21 cellular contexts compared by ENCODE assay signal in genomic region chrX:40773188-40773587, GRCh38.
"Had no signal": no experiment of that assay in that cellular context is flagged by ENCODE, and none has a peak within 500 bp of the region (broad histone marks: within the 10 kb centered on the region; RNA-seq: fewer than 3 reads in every experiment).

No MANE protein-coding gene starts in this region.

- H3K36me3 Mint-ChIP-seq: naive B cell, T-cell had no signal

- H3K4me3 ChIP-seq: colonic mucosa, left ventricle myocardium inferior, mucosa of descending colon had no signal

- H3K27me3 Mint-ChIP-seq: activated CD4-positive, alpha-beta memory T cell treated with anti-CD3 and anti-CD28 coated beads, Interleukin-2, amount 10 ng/mL, durations not matched to agents 7 days and 5 days; progenitor cell of endocrine pancreas; stimulated activated naive CD8-positive, alpha-beta T cell treated with anti-CD3 and anti-CD28 coated beads, Interleukin-15, Interleukin-2, amounts not matched to agents 100 ng/mL and 50 ng/mL, for 24 hours had no signal

- DNase-seq: activated CD4-positive, alpha-beta memory T cell treated with anti-CD3 and anti-CD28 coated beads, Interleukin-2, amount 10 ng/mL, durations not matched to agents 7 days and 5 days; activated CD4-positive, alpha-beta T cell treated with anti-CD3 and anti-CD28 coated beads for 48 hours; activated CD4-positive, CD25-positive, alpha-beta regulatory T cell; activated naive CD4-positive, alpha-beta T cell treated with anti-CD3 and anti-CD28 coated beads for 36 hours; activated T-cell treated with anti-CD3 and anti-CD28 coated beads, Interleukin-2, amount 50 U/mL, for 24 hours; central memory CD4-positive, alpha-beta T cell; colonic mucosa; endodermal cell; erythroblast; head of caudate nucleus; left ventricle myocardium inferior; mucosa of descending colon; naive B cell; T-cell; T-helper 9 cell had no signal

- H3K9me3 Mint-ChIP-seq: activated CD4-positive, alpha-beta memory T cell treated with anti-CD3 and anti-CD28 coated beads, Interleukin-2, amount 10 ng/mL, durations not matched to agents 7 days and 5 days; activated naive CD4-positive, alpha-beta T cell treated with anti-CD3 and anti-CD28 coated beads for 36 hours; activated T-cell treated with anti-CD3 and anti-CD28 coated beads, Interleukin-2, amount 50 U/mL, for 24 hours; activated T-helper 2 cell treated with anti-CD3 and anti-CD28 coated beads, Interferon-gamma antibody, Interleukin-2, Interleukin-4, amounts not matched to agents 10 μg/mL and 5 μg/mL and 100 μg/mL, durations not matched to agents 14 hours and 24 hours and 36 hours; naive B cell; stimulated activated naive CD8-positive, alpha-beta T cell treated with anti-CD3 and anti-CD28 coated beads, Interleukin-15, Interleukin-2, amounts not matched to agents 100 ng/mL and 50 ng/mL, for 24 hours; T-cell had no signal

- FAIRE-seq: frontal cortex had no signal

- H3K27ac ChIP-seq: colonic mucosa, left ventricle myocardium inferior had no signal

- H3K4me1 ChIP-seq: colonic mucosa, left ventricle myocardium inferior had no signal

- H3K4me1 Mint-ChIP-seq: activated CD4-positive, alpha-beta memory T cell treated with anti-CD3 and anti-CD28 coated beads, Interleukin-2, amount 10 ng/mL, durations not matched to agents 7 days and 5 days; endodermal cell; naive B cell; T-cell had no signal

- H3K27ac Mint-ChIP-seq: activated CD4-positive, alpha-beta memory T cell treated with anti-CD3 and anti-CD28 coated beads, Interleukin-2, amount 10 ng/mL, durations not matched to agents 7 days and 5 days; activated naive CD4-positive, alpha-beta T cell treated with anti-CD3 and anti-CD28 coated beads for 36 hours; activated T-cell treated with anti-CD3 and anti-CD28 coated beads, Interleukin-2, amount 50 U/mL, for 24 hours; activated T-helper 2 cell treated with anti-CD3 and anti-CD28 coated beads, Interferon-gamma antibody, Interleukin-2, Interleukin-4, amounts not matched to agents 10 μg/mL and 5 μg/mL and 100 μg/mL, durations not matched to agents 14 hours and 24 hours and 36 hours; endodermal cell; naive B cell; progenitor cell of endocrine pancreas; stimulated activated naive CD8-positive, alpha-beta T cell treated with anti-CD3 and anti-CD28 coated beads, Interleukin-15, Interleukin-2, amounts not matched to agents 100 ng/mL and 50 ng/mL, for 24 hours; T-cell had no signal

- H3K9me3 ChIP-seq: colonic mucosa, left ventricle myocardium inferior, mucosa of descending colon had no signal

- H3K27me3 ChIP-seq: brain microvascular endothelial cell, colonic mucosa had no signal

- ATAC-seq: mucosa of descending colon, T-cell had no signal

- H3K36me3 ChIP-seq: brain microvascular endothelial cell, colonic mucosa, left ventricle myocardium inferior had no signal

- H3K4me3 Mint-ChIP-seq: activated CD4-positive, alpha-beta memory T cell treated with anti-CD3 and anti-CD28 coated beads, Interleukin-2, amount 10 ng/mL, durations not matched to agents 7 days and 5 days; activated naive CD4-positive, alpha-beta T cell treated with anti-CD3 and anti-CD28 coated beads for 36 hours; activated T-cell treated with anti-CD3 and anti-CD28 coated beads, Interleukin-2, amount 50 U/mL, for 24 hours; endodermal cell; naive B cell; neural crest cell; stimulated activated naive CD8-positive, alpha-beta T cell treated with anti-CD3 and anti-CD28 coated beads, Interleukin-15, Interleukin-2, amounts not matched to agents 100 ng/mL and 50 ng/mL, for 24 hours; T-cell had no signal
